Comparison of ENCODE assay signal across 20 cellular contexts in genomic region chr2:190221438-190221837, GRCh38.
DNase-seq lines count a peak whose midpoint lies in the region; ATAC-seq, FAIRE-seq and TF ChIP-seq lines count a peak whose summit lies in the region.
"Had no signal": no experiment of that assay in that cellular context is flagged by ENCODE, and none has a peak within 500 bp of the region (broad histone marks: within the 10 kb centered on the region; RNA-seq: fewer than 3 reads in every experiment).

No MANE protein-coding gene starts in this region.

- TF ChIP-seq CTCF in colonic mucosa (IDR thresholded peaks at IDR 0.05): no peak
- no peak for TF ChIP-seq CTCF in mucosa of descending colon (IDR thresholded peaks at IDR 0.05)

- peaks cover 3% of the 10 kb centered on the region for H3K4me1 ChIP-seq in colonic mucosa
- no peaks in the 10 kb centered on the region for H3K4me1 ChIP-seq in mucosa of descending colon (ENCODE audit: low read depth)
- no peaks in the 10 kb centered on the region for H3K4me1 ChIP-seq in HAP-1

- H3K9ac ChIP-seq in colonic mucosa (ENCODE audit: low read depth in 2 of 2, low read length in 2 of 2): no peak overlapping the region

- DNase-seq in HT-29 (ENCODE audit: low spot score) (peak; percentile 5), colonic mucosa (peak; percentile 93), mucosa of descending colon (peak; percentile 80 to 88 (median 86)), SW 1271 (lab: John Stamatoyannopoulos, UW) (no peak), H54 (ENCODE audit: insufficient read length, low spot score) (no peak), HAP-1 (ENCODE audit: low spot score in 2 of 2) (no peak)
- no peak for DNase-seq in stimulated activated naive B cell treated with anti-CD40 and anti-IgM and Interleukin-4, amounts not matched to agents 10 μg/mL and 1 μg/mL and 100 μg/mL, for 72 hours
- DNase-seq: C1 segment of cervical spinal cord; Calu3; CD4-positive, alpha-beta memory T cell; COR-L47; DMS153; DMS79; EL; GDM1; HCEC 1CT had no signal

- FAIRE-seq in H54 (lab: Jason Lieb, UNC): no peak
- FAIRE-seq: GM12878, GM19239 had no signal

- ATAC-seq in mucosa of descending colon (peak; percentile 98), HG02610 (IDR thresholded peaks at IDR 0.05; ENCODE audit: unreplicated experiment) (no peak)
- ATAC-seq in stimulated activated naive B cell treated with anti-CD40 and anti-IgM and Interleukin-4, amounts not matched to agents 10 μg/mL and 1 μg/mL and 100 μg/mL, for 72 hours (replicated peaks): no peak
- ATAC-seq: GM12878, GM23338 had no signal

- H3K27ac ChIP-seq in colonic mucosa: peak overlapping the region; percentile 60

- H3K36me3 ChIP-seq in colonic mucosa (no peaks in the 10 kb centered on the region), mucosa of descending colon (ENCODE audit: low read depth) (no peaks in the 10 kb centered on the region), HAP-1 (replicated peaks) (no peaks in the 10 kb centered on the region; the same call in 1 of the 2 replicates)

- H3K27me3 ChIP-seq in colonic mucosa (no peaks in the 10 kb centered on the region), HAP-1 (ENCODE audit: low read depth) (no peaks in the 10 kb centered on the region)

- H3K4me3 ChIP-seq in colonic mucosa: no peak overlapping the region
- H3K4me3 ChIP-seq in mucosa of descending colon: no peak overlapping the region
- H3K4me3 ChIP-seq in HAP-1: no peak overlapping the region
- H3K4me3 ChIP-seq: GM12878, GM23338 had no signal

- H3K4me3 Mint-ChIP-seq in stimulated activated naive B cell treated with anti-CD40 and anti-IgM and Interleukin-4, amounts not matched to agents 10 μg/mL and 1 μg/mL and 100 μg/mL, for 72 hours: no peak overlapping the region
- H3K4me3 Mint-ChIP-seq: GM23338 had no signal

- no peak for TF ChIP-seq POLR2A in H54 (IDR thresholded peaks at IDR 0.05; ENCODE audit: low read depth, low read length)

- H3K9me3 ChIP-seq in colonic mucosa: no peaks in the 10 kb centered on the region
- no peaks in the 10 kb centered on the region for H3K9me3 ChIP-seq in mucosa of descending colon
- no peaks in the 10 kb centered on the region for H3K9me3 ChIP-seq in HAP-1

- peaks cover 3% of the 10 kb centered on the region in 2 donors for H3K9me3 Mint-ChIP-seq in stimulated activated naive B cell treated with anti-CD40 and anti-IgM and Interleukin-4, amounts not matched to agents 10 μg/mL and 1 μg/mL and 100 μg/mL, for 72 hours

- H3K27ac Mint-ChIP-seq in stimulated activated naive B cell treated with anti-CD40 and anti-IgM and Interleukin-4, amounts not matched to agents 10 μg/mL and 1 μg/mL and 100 μg/mL, for 72 hours: peak overlapping the region; percentile 5
- H3K27ac Mint-ChIP-seq: GM23338 had no signal

- H3K36me3 Mint-ChIP-seq in stimulated activated naive B cell treated with anti-CD40 and anti-IgM and Interleukin-4, amounts not matched to agents 10 μg/mL and 1 μg/mL and 100 μg/mL, for 72 hours: peaks cover 49 to 68% of the 10 kb centered on the region in 2 donors

- in situ Hi-C loops in HAP-1 (cut with MboI; ENCODE audit: low sequenced_read_pairs): no loop called here

- intact Hi-C loops in colonic mucosa (cut with DNase I): no loop called here
- intact Hi-C loops in mucosa of descending colon (cut with DNase I, micrococcal nuclease): no loop called here

- no peaks in the 10 kb centered on the region for H3K27me3 Mint-ChIP-seq in stimulated activated naive B cell treated with anti-CD40 and anti-IgM and Interleukin-4, amounts not matched to agents 10 μg/mL and 1 μg/mL and 100 μg/mL, for 72 hours
- H3K27me3 Mint-ChIP-seq: CD4-positive, alpha-beta memory T cell had no signal

- H3K4me1 Mint-ChIP-seq in stimulated activated naive B cell treated with anti-CD40 and anti-IgM and Interleukin-4, amounts not matched to agents 10 μg/mL and 1 μg/mL and 100 μg/mL, for 72 hours: peaks cover 0 to 2% of the 10 kb centered on the region in 2 donors

Comparison
In these comparisons a context has a peak if more than half of its experiments do, and no peak if none do; other contexts are left out.
1. DNase-seq: peak in HT-29 (single experiment), colonic mucosa (single experiment) and mucosa of descending colon (3 of 3); none in stimulated activated naive B cell treated with anti-CD40 and anti-IgM and Interleukin-4, amounts not matched to agents 10 μg/mL and 1 μg/mL and 100 μg/mL, for 72 hours (single experiment), SW 1271 (0 of 2), H54 (single experiment) and HAP-1 (0 of 2).